Comparison of ENCODE assay signal across 1 cellular context in genomic region chr1:228767636-228768344, GRCh38.
TF ChIP-seq lines count a peak whose summit lies in the region.

No MANE protein-coding gene starts in this region.

TF ChIP-seq in HepG2, 621 proteins besides CTCF, POLR2A, EP300 and RAD21 (continued from another document):
- TF ChIP-seq SKIL (CRISPR knock-in tag; IDR thresholded peaks at IDR 0.05; ENCODE audit: borderline replicate concordance) = no peak
- TF ChIP-seq AHDC1 (CRISPR knock-in tag; IDR thresholded peaks at IDR 0.05; ENCODE audit: borderline replicate concordance) = no peak
- TF ChIP-seq TRIM24 (CRISPR knock-in tag; IDR thresholded peaks at IDR 0.05) = no peak
- TF ChIP-seq SIX4 (CRISPR knock-in tag; IDR thresholded peaks at IDR 0.05) = no peak
